9 cellular contexts compared by ENCODE assay signal in genomic region chr11:65646921-65647701, GRCh38. TPM values are rescaled to one million over a fixed set of nuclear protein-coding genes. Genes with fewer than 3 reads are reported as not detected.
DNase-seq lines count a peak whose midpoint lies in the region; ATAC-seq, FAIRE-seq and TF ChIP-seq lines count a peak whose summit lies in the region.
"Had no signal": no experiment of that assay in that cellular context is flagged by ENCODE, and none has a peak within 500 bp of the region (broad histone marks: within the 10 kb centered on the region; RNA-seq: fewer than 3 reads in every experiment).

No MANE protein-coding gene starts in this region.

- TF ChIP-seq CTCF in adrenal gland (IDR thresholded peaks at IDR 0.05) (no peak), hepatocyte (IDR thresholded peaks at IDR 0.05; ENCODE audit: poor library complexity) (no peak), prostate gland (IDR thresholded peaks at IDR 0.05) (peak in 1 of 4 experiments; percentile 8)

- intact Hi-C loops in adrenal gland (cut with DNase I) (no loop called here), prostate gland (cut with DNase I) (no loop called here)

- ATAC-seq in HG03520 (IDR thresholded peaks at IDR 0.05; ENCODE audit: unreplicated experiment) (no peak), HG03439 (IDR thresholded peaks at IDR 0.05; ENCODE audit: unreplicated experiment) (no peak)

- peak in 1 of 2 donors; percentile 65 for TF ChIP-seq POLR2A in adrenal gland (IDR thresholded peaks at IDR 0.05)
- peak; percentile 79 for TF ChIP-seq POLR2A in prostate gland (IDR thresholded peaks at IDR 0.05)

- H3K4me3 ChIP-seq in adrenal gland, result peak overlapping the region in 1 of 4 donors; percentile 53
- peak overlapping the region; percentile 12 for H3K4me3 ChIP-seq in hepatocyte
- H3K4me3 ChIP-seq in prostate gland, result peak overlapping the region; percentile 41 to 45

- H3K4me1 ChIP-seq in adrenal gland (replicated peaks in 1 of 2) (peaks cover 5 to 22% of the 10 kb centered on the region in 2 donors), hepatocyte (ENCODE audit: insufficient read depth) (peaks cover 9% of the 10 kb centered on the region), prostate gland (replicated peaks) (peaks cover 15% of the 10 kb centered on the region)

- H3K79me2 ChIP-seq in hepatocyte, result no peaks in the 10 kb centered on the region

- H4K20me1 ChIP-seq in hepatocyte (ENCODE audit: insufficient read depth, poor library complexity, severe bottlenecking), result no peaks in the 10 kb centered on the region

- H3K27me3 ChIP-seq in adrenal gland, result no peaks in the 10 kb centered on the region
- no peaks in the 10 kb centered on the region for H3K27me3 ChIP-seq in hepatocyte
- no peaks in the 10 kb centered on the region for H3K27me3 ChIP-seq in prostate gland (replicated peaks; ENCODE audit: insufficient read depth)

- peak overlapping the region in 4 of 5 donors; percentile 36 to 85 (median 53) for H3K27ac ChIP-seq in adrenal gland
- no peak overlapping the region for H3K27ac ChIP-seq in hepatocyte
- H3K27ac ChIP-seq in prostate gland, result peak overlapping the region; percentile 60 to 65

- peak overlapping the region; percentile 71 for H3K4me2 ChIP-seq in hepatocyte

- DNase-seq in DMS153 (lab: John Stamatoyannopoulos, UW) (peak; percentile 18), adrenal gland (peak; percentile 80 to 89 (median 85)), hepatocyte (ENCODE audit: low spot score) (peak; percentile 77), prostate gland (ENCODE audit: low spot score) (peak; percentile 58), SIG-M5 (lab: John Stamatoyannopoulos, UW) (no peak), RCC 7860 (ENCODE audit: low spot score) (no peak)

- peaks cover 0 to 41% of the 10 kb centered on the region in 2 donors for H3K36me3 ChIP-seq in adrenal gland (replicated peaks in 1 of 2)
- no peaks in the 10 kb centered on the region for H3K36me3 ChIP-seq in hepatocyte (replicated peaks; ENCODE audit: insufficient read depth, low read depth)
- no peaks in the 10 kb centered on the region for H3K36me3 ChIP-seq in prostate gland

- no peaks in the 10 kb centered on the region for H3K9me2 ChIP-seq in hepatocyte (replicated peaks; ENCODE audit: insufficient read depth)

- no peaks in the 10 kb centered on the region for H3K9me3 ChIP-seq in adrenal gland (replicated peaks in 1 of 3)
- H3K9me3 ChIP-seq in hepatocyte (ENCODE audit: low read depth), result no peaks in the 10 kb centered on the region
- no peaks in the 10 kb centered on the region for H3K9me3 ChIP-seq in prostate gland

- H2AFZ ChIP-seq in hepatocyte, result peak overlapping the region; percentile 56

- 22 to 45% (median 37%) methylated on average over 16 to 91 of the region's 91 CpGs for WGBS in adrenal gland, 4 donors
- 26% methylated on average over 57 of the region's 91 CpGs for WGBS in hepatocyte (ENCODE audit: low lambda C conversion rate, missing lambda C conversion rate)
- WGBS in prostate gland, result 24% methylated on average over 78 of the region's 91 CpGs

- no peak for FAIRE-seq in RCC 7860 (lab: Jason Lieb, UNC)

RNA-seq across cellular contexts. Expression of gene SIPA1, which starts 9.2 kb away (rescaled TPM):
- total RNA-seq in adrenal gland, result 100 to 1,000 TPM in 1 of 8 donors, 10 to 100 TPM in 7; 51.3 to 108 (median 76.3) TPM
- polyA plus RNA-seq in adrenal gland, result 100 to 1,000 TPM in 2 of 3 donors, 1 to 10 TPM in 1; 8.7 to 377 (median 171) TPM
- total RNA-seq in hepatocyte, result 15.6 and 19.1 TPM in 2 replicates
- polyA plus RNA-seq in hepatocyte, result 35.2 and 42.9 TPM in 2 replicates
- 10 to 100 TPM; 38.2 to 45.2 TPM for total RNA-seq in prostate gland

RNA-seq across cellular contexts. Expression of gene RELA, which starts 15.6 kb away (rescaled TPM):
- 10 to 100 TPM; 31.7 to 76.2 (median 69.6) TPM for total RNA-seq in adrenal gland
- polyA plus RNA-seq in adrenal gland, result 10 to 100 TPM; 38.2 to 64.6 (median 46.7) TPM
- total RNA-seq in hepatocyte, result 28.1 and 32.7 TPM in 2 replicates
- polyA plus RNA-seq in hepatocyte, result 64.6 and 68.7 TPM in 2 replicates
- total RNA-seq in prostate gland, result 10 to 100 TPM; 51.8 to 98.4 TPM

RNA-seq across cellular contexts. Expression of gene PCNX3, which starts 31.5 kb away (rescaled TPM):
- 10 to 100 TPM; 28.6 to 45.0 (median 41.9) TPM for total RNA-seq in adrenal gland
- 10 to 100 TPM in 2 of 3 donors, 1 to 10 TPM in 1; 9.0 to 29.9 (median 19.2) TPM for polyA plus RNA-seq in adrenal gland
- 22.2 and 27.4 TPM in 2 replicates for total RNA-seq in hepatocyte
- polyA plus RNA-seq in hepatocyte, result 17.6 and 20.0 TPM in 2 replicates
- 10 to 100 TPM; 32.0 to 67.9 TPM for total RNA-seq in prostate gland

RNA-seq across cellular contexts. Expression of gene MAP3K11, which starts 33.1 kb away (rescaled TPM):
- total RNA-seq in adrenal gland, result 10 to 100 TPM; 40.2 to 84.4 (median 57.8) TPM
- 100 to 1,000 TPM in 1 of 3 donors, 10 to 100 TPM in 2; 11.1 to 143 (median 85.2) TPM for polyA plus RNA-seq in adrenal gland
- 39.3 and 40.5 TPM in 2 replicates for total RNA-seq in hepatocyte
- polyA plus RNA-seq in hepatocyte, result 55.3 and 59.5 TPM in 2 replicates
- 10 to 100 TPM; 42.7 to 67.9 TPM for total RNA-seq in prostate gland

RNA-seq across cellular contexts. Expression of gene KCNK7, which starts 51.5 kb away (rescaled TPM):
- total RNA-seq in adrenal gland (1 to 10 TPM in 1 of 8 donors, under 1 TPM in 3, not detected in 4; 0.14 to 1.5 (median 0.40) TPM), hepatocyte (not detected in 2 replicates), prostate gland (under 1 TPM in 1 of 2 donors, not detected in 1; 0.74 TPM)
- polyA plus RNA-seq in adrenal gland (10 to 100 TPM in 1 of 3 donors, 1 to 10 TPM in 1, not detected in 1; 2.4 to 12.5 TPM), hepatocyte (0.37 TPM in 1 of 2 replicates, not detected in the other)
- total RNA-seq: myocyte had no signal

Comparison
In these comparisons a context has a peak if more than half of its experiments do, and no peak if none do; other contexts are left out.
1. DNase-seq: peak in DMS153 (single experiment), adrenal gland (7 of 7), hepatocyte (single experiment) and prostate gland (single experiment); none in SIG-M5 (single experiment) and RCC 7860 (single experiment).